ENCODE assay signal across 27 cellular contexts in genomic region chr18:30499721-30500120, GRCh38.
"Had no signal": no experiment of that assay in that cellular context is flagged by ENCODE, and none has a peak within 500 bp of the region (broad histone marks: within the 10 kb centered on the region; RNA-seq: fewer than 3 reads in every experiment).

No MANE protein-coding gene starts in this region.

- H3K79me2 ChIP-seq: parathyroid adenoma had no signal

- H3K4me1 ChIP-seq: neural progenitor cell, parathyroid adenoma, psoas muscle, spleen, suprapubic skin, testis, tibial artery, transverse colon, upper lobe of right lung, uterus had no signal

- H3K27me3 ChIP-seq: neural progenitor cell, ovary, spleen, suprapubic skin, testis, tibial artery, transverse colon, upper lobe of right lung, uterus had no signal

- ATAC-seq: natural killer cell; psoas muscle; right cardiac atrium; sciatic nerve; stimulated activated memory B cell treated with anti-CD40 and anti-IgM and Interleukin-4, amounts not matched to agents 10 μg/mL and 1 μg/mL and 100 μg/mL, for 72 hours; stimulated activated naive CD8-positive, alpha-beta T cell treated with anti-CD3 and anti-CD28 coated beads, Interleukin-15, amount 100 ng/mL, for 72 hours; stimulated activated naive CD8-positive, alpha-beta T cell treated with anti-CD3 and anti-CD28 coated beads, Interleukin-15, Interleukin-2, amounts not matched to agents 100 U/mL and 50 U/mL, for 24 hours; upper lobe of right lung had no signal

- H3K27ac ChIP-seq: neural progenitor cell, ovary, parathyroid adenoma, psoas muscle, skin epidermis, spleen, suprapubic skin, testis, tibial artery, transverse colon, upper lobe of right lung, uterus had no signal

- H3K4me2 ChIP-seq: neural progenitor cell, smooth muscle cell had no signal

- H2AFZ ChIP-seq: neural progenitor cell, parathyroid adenoma had no signal

- H3K4me3 ChIP-seq: neural progenitor cell, ovary, psoas muscle, skin epidermis, smooth muscle cell, spleen, suprapubic skin, tibial artery, transverse colon, upper lobe of right lung, uterus had no signal

- H3K9ac ChIP-seq: neural progenitor cell, parathyroid adenoma had no signal

- H3K9me3 ChIP-seq: ovary, psoas muscle, spleen, suprapubic skin, testis, tibial artery, transverse colon, upper lobe of right lung, uterus had no signal

- H3K36me3 ChIP-seq: neural progenitor cell, ovary, spleen, suprapubic skin, tibial artery, transverse colon, upper lobe of right lung, uterus had no signal

- DNase-seq: natural killer cell; occipital lobe; ovary; psoas muscle; right cardiac atrium; spleen; stimulated activated CD4-positive, alpha-beta T cell treated with anti-CD3 and anti-CD28 coated beads, Interleukin-12 subunit alpha, Interleukin-12 subunit beta, amount 100 ng/mL, for 4 hours; stimulated activated CD4-positive, alpha-beta T cell treated with anti-CD3 and anti-CD28 coated beads, Interleukin-1b, Interleukin-23, amount 100 ng/mL, for 48 hours; stimulated activated CD4-positive, alpha-beta T cell treated with anti-CD3 and anti-CD28 coated beads, Interleukin-4, amount 100 ng/mL, for 1 hour; stimulated activated CD4-positive, alpha-beta T cell treated with anti-CD3 and anti-CD28 coated beads, Interleukin-4, amount 100 ng/mL, for 4 hours; stimulated activated CD8-positive, alpha-beta memory T cell treated with anti-CD3 and anti-CD28 coated beads, Interleukin-4, amount 100 ng/mL, for 48 hours; stimulated activated naive CD4-positive, alpha-beta T cell; stimulated activated naive CD8-positive, alpha-beta T cell treated with anti-CD3 and anti-CD28 coated beads, Interleukin-15, amount 100 ng/mL, for 72 hours; stimulated activated naive CD8-positive, alpha-beta T cell treated with anti-CD3 and anti-CD28 coated beads, Interleukin-15, Interleukin-2, amounts not matched to agents 100 U/mL and 50 U/mL, for 24 hours; substantia nigra; testis; tibial artery; transverse colon; upper lobe of right lung; uterus had no signal
